Comparison of ENCODE assay signal across 9 cellular contexts in the genomic region with DNA sequence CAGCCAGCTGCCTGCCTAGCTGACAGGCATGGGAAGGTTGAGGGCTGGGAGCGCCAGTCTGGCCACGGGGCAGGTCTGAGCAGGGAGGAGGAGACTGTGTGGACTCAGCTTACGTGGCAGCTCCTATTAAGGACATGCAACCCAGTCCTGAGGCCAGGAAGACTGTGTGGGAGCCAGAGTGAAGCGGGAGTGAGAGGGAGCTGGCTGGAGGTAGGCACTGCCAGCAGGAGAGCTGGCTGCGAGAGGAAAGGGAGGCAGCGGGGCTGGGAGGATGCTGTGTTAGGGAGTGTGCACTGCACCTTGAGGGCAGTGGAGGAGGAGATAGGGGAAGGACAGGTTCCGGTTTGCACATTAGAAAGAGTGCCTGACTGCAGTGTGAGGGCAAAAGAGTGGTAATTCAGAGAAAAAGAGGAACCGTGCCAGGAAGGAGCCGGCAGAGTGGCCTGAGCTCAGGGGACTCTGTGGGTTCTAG.
DNase-seq lines count a peak whose midpoint lies in the region; ATAC-seq and TF ChIP-seq lines count a peak whose summit lies in the region.
"Had no signal": no experiment of that assay in that cellular context is flagged by ENCODE, and none has a peak within 500 bp of the region (broad histone marks: within the 10 kb centered on the region; RNA-seq: fewer than 3 reads in every experiment).

No MANE protein-coding gene starts in this region.

- H3K27ac Mint-ChIP-seq in natural killer cell, result no peak overlapping the region

- peaks cover 0 to 8% of the 10 kb centered on the region in 2 donors for H3K4me1 Mint-ChIP-seq in natural killer cell

- no peaks in the 10 kb centered on the region for H3K36me3 Mint-ChIP-seq in natural killer cell

- 63 to 79% methylated on average over 9 of the region's 9 CpGs for WGBS in tibial nerve, 2 donors

- no peak for TF ChIP-seq CTCF in natural killer cell (IDR thresholded peaks at IDR 0.05)
- TF ChIP-seq CTCF in tibial nerve (IDR thresholded peaks at IDR 0.05), result no peak

- TF ChIP-seq EP300 in tibial nerve (IDR thresholded peaks at IDR 0.05), result no peak

- no peaks in the 10 kb centered on the region for H3K36me3 ChIP-seq in tibial nerve
- H3K36me3 ChIP-seq: adrenal gland had no signal

- TF ChIP-seq POLR2A in tibial nerve (IDR thresholded peaks at IDR 0.05), result no peak

- H3K4me1 ChIP-seq in tibial nerve, result peaks cover 0 to 20% (median 7%) of the 10 kb centered on the region in 4 donors
- H3K4me1 ChIP-seq: adrenal gland had no signal

- H3K27me3 Mint-ChIP-seq in natural killer cell (ENCODE audit: low read depth in 2 of 2), result peaks cover 10 to 17% of the 10 kb centered on the region in 2 donors

- H3K9me3 Mint-ChIP-seq in natural killer cell, result no peaks in the 10 kb centered on the region

- peak; percentile 83 for ATAC-seq in GM18861 (IDR thresholded peaks at IDR 0.05; ENCODE audit: unreplicated experiment)
- ATAC-seq in HG03139 (IDR thresholded peaks at IDR 0.05; ENCODE audit: unreplicated experiment), result peak; percentile 56
- ATAC-seq in natural killer cell, result peak in 2 of 3 donors; percentile 20 to 25

- no peaks in the 10 kb centered on the region for H3K27me3 ChIP-seq in tibial nerve
- H3K27me3 ChIP-seq: adrenal gland had no signal

- H3K27ac ChIP-seq in tibial nerve, result no peak overlapping the region
- H3K27ac ChIP-seq: adrenal gland had no signal

- intact Hi-C loops in natural killer cell (cut with micrococcal nuclease), result no loop called here

- DNase-seq in activated CD4-positive, CD25-positive, alpha-beta regulatory T cell treated with anti-CD3 and anti-CD28 coated beads, Interleukin-2, amount 50 U/mL, for 72 hours, result peak; percentile 13
- no peak for DNase-seq in natural killer cell
- DNase-seq in tibial nerve (ENCODE audit: low spot score in 2 of 2), result no peak
- DNase-seq in NCI-H1048 (lab: John Stamatoyannopoulos, UW), result no peak
- DNase-seq in NCI-H146 (lab: John Stamatoyannopoulos, UW), result no peak
- DNase-seq in globus pallidus (ENCODE audit: low spot score), result no peak

- H3K4me3 ChIP-seq in tibial nerve, result no peak overlapping the region
- H3K4me3 ChIP-seq: adrenal gland had no signal

- H3K4me3 Mint-ChIP-seq in natural killer cell, result no peak overlapping the region

- H3K9me3 ChIP-seq in tibial nerve, result no peaks in the 10 kb centered on the region
- H3K9me3 ChIP-seq: adrenal gland had no signal

Comparison
In these comparisons a context has a peak if more than half of its experiments do, and no peak if none do; other contexts are left out.
1. ATAC-seq: peak in every context shown above with its lines; median percentile 83 in GM18861; 56 in HG03139; 22 in natural killer cell.